In genomic region chrX:66728818-66729271, GRCh38 we compare ENCODE assay signal across 8 cellular contexts.
DNase-seq lines count a peak whose midpoint lies in the region; TF ChIP-seq lines count a peak whose summit lies in the region.

No MANE protein-coding gene starts in this region.

- H3K4me1 ChIP-seq in endocrine pancreas (ENCODE audit: control insufficient read depth, insufficient read depth, low read length) (no peaks in the 10 kb centered on the region), mononuclear cell (ENCODE audit: insufficient read depth, low read length) (no peaks in the 10 kb centered on the region)

- peak; percentile 14 for DNase-seq in GM10266 (ENCODE audit: extremely low spot score)
- peak; percentile 37 for DNase-seq in HFF-Myc (ENCODE audit: extremely low read depth, low read depth)
- DNase-seq in NCI-H2171 treated with DMSO at 0.1 percent for 48 hours (lab: John Stamatoyannopoulos, UW): peak; percentile 61
- DNase-seq in activated CD8-positive, alpha-beta memory T cell treated with anti-CD3 and anti-CD28 coated beads for 24 hours: peak; percentile 71
- DNase-seq in stimulated activated CD8-positive, alpha-beta memory T cell treated with anti-CD3 and anti-CD28 coated beads, Interleukin-4, amount 100 ng/mL, for 48 hours: peak; percentile 57
- no peak for DNase-seq in NCI-H1105 treated with DMSO at 0.1 percent for 48 hours (lab: John Stamatoyannopoulos, UW)

- H3K27me3 ChIP-seq in endocrine pancreas (ENCODE audit: control insufficient read depth, insufficient read depth, low read length): no peaks in the 10 kb centered on the region
- no peaks in the 10 kb centered on the region for H3K27me3 ChIP-seq in mononuclear cell (ENCODE audit: insufficient read depth, low read length)

- peak; percentile 55 for TF ChIP-seq CTCF in GM10266 (IDR thresholded peaks at IDR 0.05; ENCODE audit: control insufficient read depth, insufficient read depth, low read depth, missing control alignments)
- peak; percentile 62 for TF ChIP-seq CTCF in HFF-Myc (IDR thresholded peaks at IDR 0.05; ENCODE audit: low read depth, low read length, missing control alignments)

- no peak overlapping the region for H3K9ac ChIP-seq in endocrine pancreas (ENCODE audit: control insufficient read depth, insufficient read depth, low read length)

- H3K9me3 ChIP-seq in endocrine pancreas (ENCODE audit: control insufficient read depth, low read length) (no peaks in the 10 kb centered on the region), mononuclear cell (ENCODE audit: low read depth, low read length) (no peaks in the 10 kb centered on the region)

- no peaks in the 10 kb centered on the region for H3K36me3 ChIP-seq in endocrine pancreas (ENCODE audit: control insufficient read depth, insufficient read depth, low read length)

- H3K4me3 ChIP-seq in HFF-Myc (replicated peaks; ENCODE audit: low read depth, low read length) (peak overlapping the region; percentile 40), endocrine pancreas (ENCODE audit: control insufficient read depth, insufficient read depth, low read length) (peak overlapping the region; percentile 73), mononuclear cell (ENCODE audit: low read length) (peak overlapping the region; percentile 30)
